In genomic region chr10:86971146-86971991, GRCh38 we compare ENCODE assay signal across 9 cellular contexts. TPM values are rescaled to one million over a fixed set of nuclear protein-coding genes. Genes with fewer than 3 reads are reported as not detected.
DNase-seq lines count a peak whose midpoint lies in the region; ATAC-seq, FAIRE-seq and TF ChIP-seq lines count a peak whose summit lies in the region.
"Had no signal": no experiment of that assay in that cellular context is flagged by ENCODE, and none has a peak within 500 bp of the region (broad histone marks: within the 10 kb centered on the region; RNA-seq: fewer than 3 reads in every experiment).

No MANE protein-coding gene starts in this region.

- H4K20me1 ChIP-seq in BLaER1 treated with 17β-estradiol and CSF1 and Interleukin-3, amounts not matched to agents 10 nM and 100 nM = no peaks in the 10 kb centered on the region
- H4K20me1 ChIP-seq in SU-DHL-6 (ENCODE audit: low read depth, low read length) = no peaks in the 10 kb centered on the region

- no peaks in the 10 kb centered on the region for H3F3A ChIP-seq in SU-DHL-6 (ENCODE audit: insufficient read depth)

- H3K9me3 Mint-ChIP-seq in activated naive CD8-positive, alpha-beta T cell treated with anti-CD3 and anti-CD28 coated beads, Interleukin-2, amount 10 ng/mL, durations not matched to agents 7 days and 5 days = no peaks in the 10 kb centered on the region

- DNase-seq in GM19239 (ENCODE audit: insufficient read length, low spot score) (peak; percentile 76), heart left ventricle (peak; percentile 90 to 93 (median 92)), urothelium cell line (ENCODE audit: low spot score) (peak; percentile 94)
- peak; percentile 89 for DNase-seq in activated naive CD8-positive, alpha-beta T cell treated with anti-CD3 and anti-CD28 coated beads, Interleukin-2, amount 10 ng/mL, durations not matched to agents 7 days and 5 days

- peak; percentile 58 for ATAC-seq in HG03378 (IDR thresholded peaks at IDR 0.05; ENCODE audit: unreplicated experiment)
- ATAC-seq in activated naive CD8-positive, alpha-beta T cell treated with anti-CD3 and anti-CD28 coated beads, Interleukin-2, amount 10 ng/mL, durations not matched to agents 7 days and 5 days (ENCODE audit: low read depth) = peak; percentile 89
- peak; percentile 44 to 87 (median 84) for ATAC-seq in heart left ventricle

- peak overlapping the region; percentile 51 to 95 (median 71) for H3K27ac ChIP-seq in BLaER1 treated with 17β-estradiol and CSF1 and Interleukin-3, amounts not matched to agents 10 nM and 100 nM
- H3K27ac ChIP-seq in SU-DHL-6 (ENCODE audit: low read depth, low read length) (no peak overlapping the region), heart left ventricle (peak overlapping the region; percentile 77 to 98 (median 92)), rectal smooth muscle tissue (ENCODE audit: low read depth, low read length) (peak overlapping the region; percentile 97)

- no peaks in the 10 kb centered on the region for H3K9me2 ChIP-seq in SU-DHL-6 (replicated peaks; ENCODE audit: insufficient read depth, low read length)

- POLR2A ChIA-PET in activated naive CD8-positive, alpha-beta T cell treated with anti-CD3 and anti-CD28 coated beads, Interleukin-2, amount 10 ng/mL, durations not matched to agents 7 days and 5 days (lab: Charles Lee) = no interaction called here

- H3K4me3 Mint-ChIP-seq in activated naive CD8-positive, alpha-beta T cell treated with anti-CD3 and anti-CD28 coated beads, Interleukin-2, amount 10 ng/mL, durations not matched to agents 7 days and 5 days = peak overlapping the region; percentile 74

- peaks cover 0 to 8% (median 0%) of the 10 kb centered on the region in 11 experiments; a peak in 2 of 22 replicates for H3K9me3 ChIP-seq in BLaER1 treated with 17β-estradiol and CSF1 and Interleukin-3, amounts not matched to agents 10 nM and 100 nM (replicated peaks in 1 of 11)
- H3K9me3 ChIP-seq in SU-DHL-6 (ENCODE audit: insufficient read depth, low read length) (no peaks in the 10 kb centered on the region), heart left ventricle (no peaks in the 10 kb centered on the region)

- 7 to 30% (median 8%) methylated on average over 26 to 77 of the region's 77 CpGs for WGBS in heart left ventricle, 4 donors

- intact Hi-C loops in heart left ventricle (cut with DNase I) = loop anchor here in 5 of 10 donors (5.0 to 10.0 kb wide), 3 partner anchors 34 to 123 kb away; partner anchors contain the start of genes GLUD1 (in 3 of the 5) and SHLD2 (in 2 of the 5)

- H3K27me3 Mint-ChIP-seq in activated naive CD8-positive, alpha-beta T cell treated with anti-CD3 and anti-CD28 coated beads, Interleukin-2, amount 10 ng/mL, durations not matched to agents 7 days and 5 days = peaks cover 20% of the 10 kb centered on the region

- peak overlapping the region; percentile 56 to 95 (median 76) for H3K9ac ChIP-seq in BLaER1 treated with 17β-estradiol and CSF1 and Interleukin-3, amounts not matched to agents 10 nM and 100 nM
- H3K9ac ChIP-seq in SU-DHL-6 (ENCODE audit: low read length) (peak overlapping the region; percentile 61), rectal smooth muscle tissue (ENCODE audit: low read length) (peak overlapping the region; percentile 84)

- no peaks in the 10 kb centered on the region for H3K36me3 ChIP-seq in BLaER1 treated with 17β-estradiol and CSF1 and Interleukin-3, amounts not matched to agents 10 nM and 100 nM
- H3K36me3 ChIP-seq in SU-DHL-6 (ENCODE audit: low read length) (no peaks in the 10 kb centered on the region), heart left ventricle (no peaks in the 10 kb centered on the region), rectal smooth muscle tissue (ENCODE audit: control insufficient read depth, insufficient read depth, low read length) (no peaks in the 10 kb centered on the region)

- peaks cover 23 to 48% (median 45%) of the 10 kb centered on the region in 11 experiments for H3K27me3 ChIP-seq in BLaER1 treated with 17β-estradiol and CSF1 and Interleukin-3, amounts not matched to agents 10 nM and 100 nM
- H3K27me3 ChIP-seq in SU-DHL-6 (ENCODE audit: low read length) = no peaks in the 10 kb centered on the region
- peaks cover 0 to 11% (median 0%) of the 10 kb centered on the region in 9 donors for H3K27me3 ChIP-seq in heart left ventricle
- H3K27me3 ChIP-seq in rectal smooth muscle tissue (ENCODE audit: control insufficient read depth, insufficient read depth, low read length) = no peaks in the 10 kb centered on the region

- peak overlapping the region; percentile 72 to 95 (median 86) for H3K4me2 ChIP-seq in BLaER1 treated with 17β-estradiol and CSF1 and Interleukin-3, amounts not matched to agents 10 nM and 100 nM
- peak overlapping the region; percentile 68 for H3K4me2 ChIP-seq in SU-DHL-6 (ENCODE audit: low read depth, low read length, poor library complexity, severe bottlenecking)

- H2AFZ ChIP-seq in SU-DHL-6 (ENCODE audit: low read depth, low read length, severe bottlenecking) = peak overlapping the region; percentile 97

- peak; percentile 85 for FAIRE-seq in GM19239 (lab: Jason Lieb, UNC)
- peak; percentile 93 for FAIRE-seq in urothelium cell line (lab: Jason Lieb, UNC)

- H3K36me3 Mint-ChIP-seq in activated naive CD8-positive, alpha-beta T cell treated with anti-CD3 and anti-CD28 coated beads, Interleukin-2, amount 10 ng/mL, durations not matched to agents 7 days and 5 days = no peaks in the 10 kb centered on the region

- no peaks in the 10 kb centered on the region for H3K79me2 ChIP-seq in SU-DHL-6 (ENCODE audit: insufficient read depth, low read length)

- TF ChIP-seq CTCF in SU-DHL-6 (IDR thresholded peaks at IDR 0.05; ENCODE audit: insufficient read depth, low read length, poor library complexity, severe bottlenecking) (no peak), heart left ventricle (IDR thresholded peaks at IDR 0.05) (peak in 1 of 12 donors; percentile 14)

- peak overlapping the region; percentile 50 to 70 (median 59) for H3K4me3 ChIP-seq in BLaER1 treated with 17β-estradiol and CSF1 and Interleukin-3, amounts not matched to agents 10 nM and 100 nM
- H3K4me3 ChIP-seq in SU-DHL-6 (ENCODE audit: insufficient read depth, low read length, poor library complexity, severe bottlenecking) = peak overlapping the region; percentile 53
- peak overlapping the region; percentile 41 to 84 (median 65) for H3K4me3 ChIP-seq in heart left ventricle
- H3K4me3 ChIP-seq in rectal smooth muscle tissue (ENCODE audit: low read length) = peak overlapping the region; percentile 76

- peak in 1 of 2 donors; percentile 81 for TF ChIP-seq POLR2A in heart left ventricle (IDR thresholded peaks at IDR 0.05)

- peak overlapping the region; percentile 51 for H3K27ac Mint-ChIP-seq in activated naive CD8-positive, alpha-beta T cell treated with anti-CD3 and anti-CD28 coated beads, Interleukin-2, amount 10 ng/mL, durations not matched to agents 7 days and 5 days

- peaks cover 18% of the 10 kb centered on the region for H3K4me1 Mint-ChIP-seq in activated naive CD8-positive, alpha-beta T cell treated with anti-CD3 and anti-CD28 coated beads, Interleukin-2, amount 10 ng/mL, durations not matched to agents 7 days and 5 days

- peaks cover 14 to 56% (median 31%) of the 10 kb centered on the region in 10 experiments for H3K4me1 ChIP-seq in BLaER1 treated with 17β-estradiol and CSF1 and Interleukin-3, amounts not matched to agents 10 nM and 100 nM
- H3K4me1 ChIP-seq in heart left ventricle (peaks cover 7 to 58% (median 42%) of the 10 kb centered on the region in 12 donors), rectal smooth muscle tissue (ENCODE audit: control insufficient read depth, insufficient read depth, low read length) (peaks cover 15% of the 10 kb centered on the region)

RNA-seq across cellular contexts. Expression of gene ADIRF, which starts 3.1 kb away (rescaled TPM):
- not detected for total RNA-seq in activated naive CD8-positive, alpha-beta T cell treated with anti-CD3 and anti-CD28 coated beads, Interleukin-2, amount 10 ng/mL, durations not matched to agents 7 days and 5 days
- 100 to 1,000 TPM in 1 of 9 donors, 10 to 100 TPM in 8; 21.2 to 189 (median 37.9) TPM for total RNA-seq in heart left ventricle
- polyA plus RNA-seq in heart left ventricle = 100 to 1,000 TPM in 1 of 2 donors, 10 to 100 TPM in 1; 86.1 to 123 TPM
- total RNA-seq: SK-MEL-5 had no signal

RNA-seq across cellular contexts. Expression of gene SNCG, which starts 13.0 kb away (rescaled TPM):
- not detected for total RNA-seq in activated naive CD8-positive, alpha-beta T cell treated with anti-CD3 and anti-CD28 coated beads, Interleukin-2, amount 10 ng/mL, durations not matched to agents 7 days and 5 days
- 10 to 100 TPM in 8 of 9 donors, 1 to 10 TPM in 1; 8.2 to 44.7 (median 17.2) TPM for total RNA-seq in heart left ventricle
- 10 to 100 TPM; 18.5 to 36.7 TPM for polyA plus RNA-seq in heart left ventricle
- total RNA-seq: SK-MEL-5 had no signal

RNA-seq across cellular contexts. Expression of gene MMRN2, which starts 14.0 kb away (rescaled TPM):
- total RNA-seq in activated naive CD8-positive, alpha-beta T cell treated with anti-CD3 and anti-CD28 coated beads, Interleukin-2, amount 10 ng/mL, durations not matched to agents 7 days and 5 days = not detected
- 10 to 100 TPM; 22.7 to 93.0 (median 34.3) TPM for total RNA-seq in heart left ventricle
- 10 to 100 TPM; 15.8 to 30.9 TPM for polyA plus RNA-seq in heart left ventricle

RNA-seq across cellular contexts. Expression of gene FAM25A, which starts 48.7 kb away (rescaled TPM):
- total RNA-seq in activated naive CD8-positive, alpha-beta T cell treated with anti-CD3 and anti-CD28 coated beads, Interleukin-2, amount 10 ng/mL, durations not matched to agents 7 days and 5 days = not detected
- not detected for total RNA-seq in heart left ventricle
- polyA plus RNA-seq in heart left ventricle = not detected
- total RNA-seq: SK-MEL-5 had no signal

Comparison
In these comparisons a context has a peak if more than half of its experiments do, and no peak if none do; other contexts are left out.
1. RNA of gene ADIRF, which starts 3.1 kb away (total RNA-seq): 21.2 to 189 TPM in heart left ventricle; not detected in activated naive CD8-positive, alpha-beta T cell treated with anti-CD3 and anti-CD28 coated beads, Interleukin-2, amount 10 ng/mL, durations not matched to agents 7 days and 5 days; every median in the first group is over 10 times any median in the second.
2. RNA of gene SNCG, which starts 13.0 kb away (total RNA-seq): 8.2 to 44.7 TPM in heart left ventricle; not detected in activated naive CD8-positive, alpha-beta T cell treated with anti-CD3 and anti-CD28 coated beads, Interleukin-2, amount 10 ng/mL, durations not matched to agents 7 days and 5 days; every median in the first group is over 4 times any median in the second.
3. RNA of gene MMRN2, which starts 14.0 kb away (total RNA-seq): 22.7 to 93.0 TPM in heart left ventricle; not detected in activated naive CD8-positive, alpha-beta T cell treated with anti-CD3 and anti-CD28 coated beads, Interleukin-2, amount 10 ng/mL, durations not matched to agents 7 days and 5 days; every median in the first group is over 10 times any median in the second.
4. Peak in every context shown above with its lines, with median percentiles within 50 percentile points of each other: H3K4me3 ChIP-seq, H3K9ac ChIP-seq, DNase-seq and ATAC-seq.